21 cellular contexts compared by ENCODE assay signal in genomic region chr2:30209227-30209626, GRCh38. TPM values are rescaled to one million over a fixed set of nuclear protein-coding genes. Genes with fewer than 3 reads are reported as not detected.
A peak's percentile ranks its signal among the peaks of the same experiment; 100 is the strongest.
DNase-seq lines count a peak whose midpoint lies in the region; ATAC-seq and TF ChIP-seq lines count a peak whose summit lies in the region.
"Had no signal": no experiment of that assay in that cellular context is flagged by ENCODE, and none has a peak within 500 bp of the region (broad histone marks: within the 10 kb centered on the region; RNA-seq: fewer than 3 reads in every experiment).

No MANE protein-coding gene starts in this region.

- H3K36me3 ChIP-seq in Karpas-422 (ENCODE audit: insufficient read depth, low read length) = no peaks in the 10 kb centered on the region
- no peaks in the 10 kb centered on the region for H3K36me3 ChIP-seq in GM23338 (ENCODE audit: insufficient read depth)
- H3K36me3 ChIP-seq: ovary, right atrium auricular region had no signal

- H3K4me1 ChIP-seq in Karpas-422 (ENCODE audit: low read length) (no peaks in the 10 kb centered on the region), GM23338 (ENCODE audit: insufficient read depth) (no peaks in the 10 kb centered on the region)
- H3K4me1 ChIP-seq: right atrium auricular region had no signal

- no peaks in the 10 kb centered on the region for H3K9me2 ChIP-seq in Karpas-422 (replicated peaks; ENCODE audit: insufficient read depth, low read length)
- H3K9me2 ChIP-seq in GM23338 (ENCODE audit: insufficient read depth) = no peaks in the 10 kb centered on the region

- no peaks in the 10 kb centered on the region for H3K27me3 Mint-ChIP-seq in activated T-cell treated with anti-CD3 and anti-CD28 coated beads, Interleukin-2, amount 50 U/mL, for 72 hours (ENCODE audit: low read depth)
- no peaks in the 10 kb centered on the region for H3K27me3 Mint-ChIP-seq in GM23338 (ENCODE audit: insufficient read depth, low read depth, poor library complexity)

- H3K9ac ChIP-seq in Karpas-422 (ENCODE audit: low read length) = no peak overlapping the region

- H3K4me3 ChIP-seq in Karpas-422 (ENCODE audit: low read length) (no peak overlapping the region), GM23338 (no peak overlapping the region)
- H3K4me3 ChIP-seq: ovary, PC-9, right atrium auricular region had no signal

- ATAC-seq in activated T-cell treated with anti-CD3 and anti-CD28 coated beads, Interleukin-2, amount 50 U/mL, for 72 hours (replicated peaks in 1 of 2) = peak; percentile 45 to 68
- ATAC-seq in stimulated activated effector memory CD8-positive, alpha-beta T cell treated with anti-CD3 and anti-CD28 coated beads, Interleukin-12 subunit alpha, Interleukin-12 subunit beta, amount 100 ng/mL, for 72 hours = peak; percentile 63
- no peak for ATAC-seq in GM23338

- H3K79me2 ChIP-seq in Karpas-422 (ENCODE audit: low read length) (no peaks in the 10 kb centered on the region), GM23338 (replicated peaks; ENCODE audit: insufficient read depth) (no peaks in the 10 kb centered on the region)

- peak overlapping the region; percentile 71 for H3K27ac Mint-ChIP-seq in activated T-cell treated with anti-CD3 and anti-CD28 coated beads, Interleukin-2, amount 50 U/mL, for 72 hours
- peak overlapping the region; percentile 92 for H3K27ac Mint-ChIP-seq in stimulated activated effector memory CD8-positive, alpha-beta T cell treated with anti-CD3 and anti-CD28 coated beads, Interleukin-12 subunit alpha, Interleukin-12 subunit beta, amount 100 ng/mL, for 72 hours
- H3K27ac Mint-ChIP-seq in GM23338 = no peak overlapping the region
- H3K27ac Mint-ChIP-seq: CD14-positive monocyte had no signal

- no peaks in the 10 kb centered on the region for H4K20me1 ChIP-seq in Karpas-422 (ENCODE audit: insufficient read depth, low read depth, low read length)
- H4K20me1 ChIP-seq in GM23338 (replicated peaks; ENCODE audit: insufficient read depth) = no peaks in the 10 kb centered on the region

- H3K4me2 ChIP-seq in Karpas-422 (ENCODE audit: low read depth, low read length, poor library complexity, severe bottlenecking) (no peak overlapping the region), GM23338 (no peak overlapping the region)
- H3K4me2 ChIP-seq: PC-9 had no signal

- H3K4me3 Mint-ChIP-seq in activated T-cell treated with anti-CD3 and anti-CD28 coated beads, Interleukin-2, amount 50 U/mL, for 72 hours = peak overlapping the region in 1 of 2 donors; percentile 46
- peak overlapping the region; percentile 19 for H3K4me3 Mint-ChIP-seq in stimulated activated effector memory CD8-positive, alpha-beta T cell treated with anti-CD3 and anti-CD28 coated beads, Interleukin-12 subunit alpha, Interleukin-12 subunit beta, amount 100 ng/mL, for 72 hours
- no peak overlapping the region for H3K4me3 Mint-ChIP-seq in GM23338
- H3K4me3 Mint-ChIP-seq: CD14-positive monocyte, natural killer cell had no signal

- no peaks in the 10 kb centered on the region for H3K9me3 Mint-ChIP-seq in activated T-cell treated with anti-CD3 and anti-CD28 coated beads, Interleukin-2, amount 50 U/mL, for 72 hours
- no peaks in the 10 kb centered on the region for H3K9me3 Mint-ChIP-seq in stimulated activated effector memory CD8-positive, alpha-beta T cell treated with anti-CD3 and anti-CD28 coated beads, Interleukin-12 subunit alpha, Interleukin-12 subunit beta, amount 100 ng/mL, for 72 hours
- H3K9me3 Mint-ChIP-seq in GM23338 = no peaks in the 10 kb centered on the region
- H3K9me3 Mint-ChIP-seq: CD14-positive monocyte, IgD-negative memory B cell, natural killer cell had no signal

- no peaks in the 10 kb centered on the region for H3K36me3 Mint-ChIP-seq in activated T-cell treated with anti-CD3 and anti-CD28 coated beads, Interleukin-2, amount 50 U/mL, for 72 hours (ENCODE audit: insufficient read depth in 2 of 2)
- no peaks in the 10 kb centered on the region for H3K36me3 Mint-ChIP-seq in stimulated activated effector memory CD8-positive, alpha-beta T cell treated with anti-CD3 and anti-CD28 coated beads, Interleukin-12 subunit alpha, Interleukin-12 subunit beta, amount 100 ng/mL, for 72 hours
- no peaks in the 10 kb centered on the region for H3K36me3 Mint-ChIP-seq in GM23338 (ENCODE audit: low read depth)
- H3K36me3 Mint-ChIP-seq: CD14-positive monocyte, IgD-negative memory B cell, natural killer cell had no signal

- H3K4me1 Mint-ChIP-seq in activated T-cell treated with anti-CD3 and anti-CD28 coated beads, Interleukin-2, amount 50 U/mL, for 72 hours (ENCODE audit: low read depth) = peaks cover 25% of the 10 kb centered on the region
- H3K4me1 Mint-ChIP-seq in stimulated activated effector memory CD8-positive, alpha-beta T cell treated with anti-CD3 and anti-CD28 coated beads, Interleukin-12 subunit alpha, Interleukin-12 subunit beta, amount 100 ng/mL, for 72 hours = peaks cover 17% of the 10 kb centered on the region
- H3K4me1 Mint-ChIP-seq in GM23338 = peaks cover 5% of the 10 kb centered on the region; the same call in 2 of the 3 replicates

- DNase-seq in activated T-cell treated with anti-CD3 and anti-CD28 coated beads, Interleukin-2, amount 50 U/mL, for 72 hours = no peak
- DNase-seq in activated T-cell treated with anti-CD3 and anti-CD28 coated beads, Interleukin-2, amount 50 U/mL, for 1 hour = no peak
- DNase-seq in Karpas-422 (peak; percentile 10), GM23338 (ENCODE audit: low spot score) (no peak), NCI-H226 (no peak), AG20443 (ENCODE audit: low spot score) (no peak)
- peak; percentile 26 for DNase-seq in central memory CD4-positive, alpha-beta T cell
- DNase-seq in stimulated activated effector memory CD8-positive, alpha-beta T cell treated with anti-CD3 and anti-CD28 coated beads, Interleukin-12 subunit alpha, Interleukin-12 subunit beta, amount 100 ng/mL, for 72 hours (ENCODE audit: low spot score in 2 of 2) = no peak
- DNase-seq: activated CD4-positive, alpha-beta T cell treated with anti-CD3 and anti-CD28 coated beads, Interleukin-2, amount 50 U/mL, for 4 hours; amniotic stem cell; cortex of kidney; HCEC 1CT; mesenchymal stem cell; natural killer cell; NCI-H510A; ovary; PC-9; SHP77 treated with DMSO at 0.1 percent for 48 hours had no signal

- H3K9me3 ChIP-seq in Karpas-422 (ENCODE audit: low read length) = no peaks in the 10 kb centered on the region
- H3K9me3 ChIP-seq: ovary, right atrium auricular region had no signal

- no peak for TF ChIP-seq CTCF in GM23338 (conservative IDR thresholded peaks at IDR 0.05; ENCODE audit: low read depth in 2 of 2)

- H2AFZ ChIP-seq in Karpas-422 (ENCODE audit: low read length) (no peak overlapping the region), GM23338 (no peak overlapping the region)
- H2AFZ ChIP-seq: PC-9 had no signal

- H3K27ac ChIP-seq in Karpas-422 (ENCODE audit: low read length) (no peak overlapping the region), GM23338 (ENCODE audit: low read depth) (no peak overlapping the region)
- H3K27ac ChIP-seq: ovary, PC-9, right atrium auricular region had no signal

- no peaks in the 10 kb centered on the region for H3F3A ChIP-seq in GM23338 (replicated peaks; ENCODE audit: low read depth)

- H3K27me3 ChIP-seq in Karpas-422 (ENCODE audit: low read length) = no peaks in the 10 kb centered on the region
- no peaks in the 10 kb centered on the region for H3K27me3 ChIP-seq in GM23338 (ENCODE audit: insufficient read depth)
- H3K27me3 ChIP-seq: ovary, right atrium auricular region had no signal

RNA-seq across cellular contexts. Expression of gene LBH, which starts 22.1 kb away (rescaled TPM):
- total RNA-seq in activated T-cell treated with anti-CD3 and anti-CD28 coated beads, Interleukin-2, amount 50 U/mL, for 72 hours = 100 to 1,000 TPM; 129 to 133 TPM
- 7.1 and 17.5 TPM in 2 replicates for total RNA-seq in Karpas-422 (2014; rRNA removed; shearing (Covaris generic); ENCODE audit: low replicate concordance)
- 21.0 and 30.3 TPM in 2 replicates for total RNA-seq in GM23338 (2014; rRNA removed; shearing (Covaris generic))
- 17.5 and 21.1 TPM in 2 replicates for polyA plus RNA-seq in GM23338 (2016; fragmentation: Nextera tagmentation; extraction: Ambion mirVana)

Comparison
In these comparisons a context has a peak if more than half of its experiments do, and no peak if none do; other contexts are left out.
1. DNase-seq: peak in Karpas-422 (single experiment) and central memory CD4-positive, alpha-beta T cell (single experiment); none in activated T-cell treated with anti-CD3 and anti-CD28 coated beads, Interleukin-2, amount 50 U/mL, for 72 hours (0 of 2), activated T-cell treated with anti-CD3 and anti-CD28 coated beads, Interleukin-2, amount 50 U/mL, for 1 hour (single experiment), stimulated activated effector memory CD8-positive, alpha-beta T cell treated with anti-CD3 and anti-CD28 coated beads, Interleukin-12 subunit alpha, Interleukin-12 subunit beta, amount 100 ng/mL, for 72 hours (0 of 2), GM23338 (single experiment), NCI-H226 (single experiment) and AG20443 (single experiment).